Comparison of ENCODE assay signal across 8 cellular contexts in genomic region chr12:989751-990278, GRCh38. TPM values are rescaled to one million over a fixed set of nuclear protein-coding genes. Genes with fewer than 3 reads are reported as not detected.
A peak's percentile ranks its signal among the peaks of the same experiment; 100 is the strongest.
DNase-seq lines count a peak whose midpoint lies in the region; ATAC-seq, FAIRE-seq and TF ChIP-seq lines count a peak whose summit lies in the region.

No MANE protein-coding gene starts in this region.

- H3K4me1 ChIP-seq in Karpas-422 (ENCODE audit: low read length) (peaks cover 33% of the 10 kb centered on the region), endothelial cell of umbilical vein (ENCODE audit: control insufficient read depth, extremely low read depth, insufficient read depth, low read length) (peaks cover 21% of the 10 kb centered on the region), muscle layer of colon (ENCODE audit: insufficient read depth, low read length) (peaks cover 31% of the 10 kb centered on the region)

- H3K9me3 ChIP-seq in Karpas-422 (ENCODE audit: low read length) (no peaks in the 10 kb centered on the region), SU-DHL-6 (ENCODE audit: insufficient read depth, low read length) (no peaks in the 10 kb centered on the region), endothelial cell of umbilical vein (replicated peaks; ENCODE audit: control insufficient read depth, insufficient read depth, low read length) (no peaks in the 10 kb centered on the region), muscle layer of colon (ENCODE audit: low read length) (no peaks in the 10 kb centered on the region)

- TF ChIP-seq CTCF in SU-DHL-6 (IDR thresholded peaks at IDR 0.05; ENCODE audit: insufficient read depth, low read length, poor library complexity, severe bottlenecking) (no peak), endothelial cell of umbilical vein (IDR thresholded peaks at IDR 0.05; ENCODE audit: extremely low read depth in 1 of 2, insufficient read depth in 1 of 2, low read depth in 1 of 2, low read length in 2 of 2) (peak in 1 of 2 donors; percentile 9)

- H3K27me3 ChIP-seq in Karpas-422 (ENCODE audit: low read length) (no peaks in the 10 kb centered on the region), SU-DHL-6 (ENCODE audit: low read length) (no peaks in the 10 kb centered on the region), endothelial cell of umbilical vein (ENCODE audit: control insufficient read depth in 2 of 2, insufficient read depth in 2 of 2, low read length in 2 of 2) (no peaks in the 10 kb centered on the region), muscle layer of colon (ENCODE audit: control insufficient read depth in 1 of 2, insufficient read depth in 2 of 2, low read length in 2 of 2) (no peaks in the 10 kb centered on the region)

- intact Hi-C loops in endothelial cell of umbilical vein (cut with micrococcal nuclease), result loop anchor here (1.0 to 5.0 kb wide), 4 partner anchors 41 to 348 kb away; partner anchors contain the start of gene RAD52

- H3K9ac ChIP-seq in Karpas-422 (ENCODE audit: low read length), result peak overlapping the region; percentile 88
- peak overlapping the region; percentile 72 for H3K9ac ChIP-seq in SU-DHL-6 (ENCODE audit: low read length)
- peak overlapping the region; percentile 90 for H3K9ac ChIP-seq in endothelial cell of umbilical vein (replicated peaks; ENCODE audit: extremely low read depth, insufficient read depth, low read length)
- peak overlapping the region; percentile 33 for H3K9ac ChIP-seq in muscle layer of colon (ENCODE audit: low read length)

- dilution Hi-C loops in endothelial cell of umbilical vein (cut with MboI; ENCODE audit: extremely low pct_ligation_motif_present, low sequenced_read_pairs), result no loop called here

- no peak for ATAC-seq in HG02588 (IDR thresholded peaks at IDR 0.05; ENCODE audit: unreplicated experiment)
- ATAC-seq in HG02763 (IDR thresholded peaks at IDR 0.05; ENCODE audit: unreplicated experiment), result no peak

- DNase-seq in DMS53 (lab: John Stamatoyannopoulos, UW) (peak; percentile 78), Karpas-422 (peak; percentile 48), endothelial cell of umbilical vein (ENCODE audit: low read depth, low spot score) (peak; percentile 78)
- DNase-seq in activated CD8-positive, alpha-beta memory T cell treated with anti-CD3 and anti-CD28 coated beads, Interleukin-2, amount 50 U/mL, for 48 hours, result no peak

- H3F3A ChIP-seq in SU-DHL-6 (ENCODE audit: insufficient read depth), result peaks cover 23% of the 10 kb centered on the region

- CTCF ChIA-PET in endothelial cell of umbilical vein (lab: Charles Lee), result interaction anchor here (1.5 to 6.6 kb wide), 3 partner anchors 38 to 103 kb away, joined by 5 to 66 read pairs (median 21); partner anchors contain the start of gene RAD52

- no TSS peak for BruUV-seq in endothelial cell of umbilical vein (replicated peaks; lab: Mats Ljungman, UMichigan)

- POLR2A ChIA-PET in endothelial cell of umbilical vein (lab: Charles Lee), result interaction anchor here (0.7 to 1.0 kb wide), 3 partner anchors 8 to 103 kb away, joined by 3 to 6 read pairs (median 5); partner anchors contain the start of gene RAD52

- H2AFZ ChIP-seq in Karpas-422 (ENCODE audit: low read length) (peak overlapping the region; percentile 97), SU-DHL-6 (ENCODE audit: low read depth, low read length, severe bottlenecking) (peak overlapping the region; percentile 94), endothelial cell of umbilical vein (ENCODE audit: low read depth, low read length) (peak overlapping the region; percentile 77)

- TF ChIP-seq POLR2A in endothelial cell of umbilical vein (IDR thresholded peaks at IDR 0.05; ENCODE audit: low read depth, low read length), result no peak

- no peaks in the 10 kb centered on the region for H3K9me1 ChIP-seq in endothelial cell of umbilical vein (replicated peaks; ENCODE audit: control insufficient read depth, extremely low read depth, insufficient read depth, low read length)

- H4K20me1 ChIP-seq in Karpas-422 (ENCODE audit: insufficient read depth, low read depth, low read length) (peaks cover 4% of the 10 kb centered on the region; the same call in 1 of the 2 replicates), SU-DHL-6 (ENCODE audit: low read depth, low read length) (0 out of 2 replicates have a peak, but pooled peaks cover 4% of the 10 kb centered on the region), endothelial cell of umbilical vein (replicated peaks; ENCODE audit: control insufficient read depth, extremely low read depth, insufficient read depth, low read length) (no peaks in the 10 kb centered on the region)

- H3K36me3 ChIP-seq in Karpas-422 (ENCODE audit: insufficient read depth, low read length), result no peaks in the 10 kb centered on the region
- H3K36me3 ChIP-seq in SU-DHL-6 (ENCODE audit: low read length), result no peaks in the 10 kb centered on the region
- no peaks in the 10 kb centered on the region for H3K36me3 ChIP-seq in endothelial cell of umbilical vein (ENCODE audit: control insufficient read depth in 2 of 2, extremely low read depth in 1 of 2, insufficient read depth in 2 of 2, low read length in 2 of 2)
- H3K36me3 ChIP-seq in muscle layer of colon (ENCODE audit: insufficient read depth, low read length), result no peaks in the 10 kb centered on the region

- H3K4me2 ChIP-seq in Karpas-422 (ENCODE audit: low read depth, low read length, poor library complexity, severe bottlenecking), result peak overlapping the region; percentile 98
- peak overlapping the region; percentile 74 for H3K4me2 ChIP-seq in SU-DHL-6 (ENCODE audit: low read depth, low read length, poor library complexity, severe bottlenecking)
- H3K4me2 ChIP-seq in endothelial cell of umbilical vein (ENCODE audit: insufficient read depth, low read length), result peak overlapping the region; percentile 89

- H3K9me2 ChIP-seq in Karpas-422 (replicated peaks; ENCODE audit: insufficient read depth, low read length), result no peaks in the 10 kb centered on the region
- no peaks in the 10 kb centered on the region for H3K9me2 ChIP-seq in SU-DHL-6 (replicated peaks; ENCODE audit: insufficient read depth, low read length)

- 0 out of 2 replicates have a peak, but pooled peaks cover 3% of the 10 kb centered on the region for H3K79me2 ChIP-seq in Karpas-422 (ENCODE audit: low read length)
- H3K79me2 ChIP-seq in SU-DHL-6 (ENCODE audit: insufficient read depth, low read length), result 0 out of 2 replicates have a peak, but pooled peaks cover 5% of the 10 kb centered on the region
- H3K79me2 ChIP-seq in endothelial cell of umbilical vein (ENCODE audit: control insufficient read depth, insufficient read depth, low read length), result peaks cover 16% of the 10 kb centered on the region

- peak; percentile 69 for FAIRE-seq in endothelial cell of umbilical vein (lab: Jason Lieb, UNC)

- H3K4me3 ChIP-seq in Karpas-422 (ENCODE audit: low read length) (peak overlapping the region; percentile 78), SU-DHL-6 (ENCODE audit: insufficient read depth, low read length, poor library complexity, severe bottlenecking) (peak overlapping the region; percentile 65), endothelial cell of umbilical vein (replicated peaks in 1 of 3; ENCODE audit: insufficient read depth in 1 of 3, low read depth in 1 of 3, low read length in 3 of 3) (peak overlapping the region; percentile 25 to 94 (median 61)), muscle layer of colon (ENCODE audit: low read depth in 1 of 2, low read length in 2 of 2) (peak overlapping the region; percentile 73 to 85)

- H3K27ac ChIP-seq in Karpas-422 (ENCODE audit: low read length) (no peak overlapping the region), SU-DHL-6 (ENCODE audit: low read depth, low read length) (no peak overlapping the region), endothelial cell of umbilical vein (ENCODE audit: insufficient read depth, low read depth, low read length) (peak overlapping the region; percentile 80), muscle layer of colon (ENCODE audit: low read depth, low read length) (peak overlapping the region; percentile 88)

TF ChIP-seq in endothelial cell of umbilical vein, 7 proteins besides CTCF, POLR2A, EP300 and RAD21:
- TF ChIP-seq GATA2 (IDR thresholded peaks at IDR 0.05; ENCODE audit: insufficient read depth, insufficient read length, low read depth, low read length) (no peak), FOS (IDR thresholded peaks at IDR 0.05; ENCODE audit: borderline replicate concordance, insufficient read depth, low read length) (no peak), MYC (IDR thresholded peaks at IDR 0.05; ENCODE audit: low read depth, low read length) (no peak), JUN (IDR thresholded peaks at IDR 0.05; ENCODE audit: borderline replicate concordance, insufficient read depth, insufficient read length, low read depth) (no peak), POLR2AphosphoS5 (IDR thresholded peaks at IDR 0.05; ENCODE audit: insufficient read depth, low read depth, low read length) (no peak), MAX (IDR thresholded peaks at IDR 0.05; ENCODE audit: insufficient read depth, insufficient read length) (no peak), EZH2 (IDR thresholded peaks at IDR 0.05; ENCODE audit: borderline replicate concordance, low read depth, low read length, severe bottlenecking) (no peak)
TF ChIP-seq in endothelial cell of umbilical vein: peak in this region for 0.

RNA-seq across cellular contexts. Expression of gene ERC1, which starts 1.2 kb away (rescaled TPM):
- total RNA-seq in Karpas-422 (2014; rRNA removed; shearing (Covaris generic); ENCODE audit: low replicate concordance), result 20.3 and 30.3 TPM in 2 replicates
- total RNA-seq in endothelial cell of umbilical vein, result 60.0 and 66.1 TPM in 2 replicates
- polyA plus RNA-seq in endothelial cell of umbilical vein, result 11.7 and 17.5 TPM in 2 replicates
- polyA plus RNA-seq in endothelial cell of umbilical vein (2011; cell fraction: cytosol; rRNA removed), result 11.0 and 11.7 TPM in 2 replicates
- 20.5 and 27.6 TPM in 2 replicates for polyA plus RNA-seq in endothelial cell of umbilical vein (2011; cell fraction: nucleus; rRNA removed)
- polyA plus RNA-seq in endothelial cell of umbilical vein (2012), result 17.5 and 19.1 TPM in 2 replicates
- 87.6 and 103 TPM in 2 replicates for polyA minus RNA-seq in endothelial cell of umbilical vein
- 29.7 TPM for polyA minus RNA-seq in endothelial cell of umbilical vein (2011; cell fraction: cytosol; rRNA and poly(A)+ RNA removed)
- polyA minus RNA-seq in endothelial cell of umbilical vein (2011; cell fraction: nucleus; rRNA and poly(A)+ RNA removed), result 95.6 and 95.8 TPM in 2 replicates

RNA-seq across cellular contexts. Expression of gene RAD52, which starts 40.3 kb away (rescaled TPM):
- total RNA-seq in Karpas-422 (2014; rRNA removed; shearing (Covaris generic); ENCODE audit: low replicate concordance), result 14.9 and 23.5 TPM in 2 replicates
- 10.2 and 16.1 TPM in 2 replicates for total RNA-seq in endothelial cell of umbilical vein
- 9.4 and 9.5 TPM in 2 replicates for polyA plus RNA-seq in endothelial cell of umbilical vein
- polyA plus RNA-seq in endothelial cell of umbilical vein (2011; cell fraction: cytosol; rRNA removed), result 7.5 and 8.5 TPM in 2 replicates
- polyA plus RNA-seq in endothelial cell of umbilical vein (2011; cell fraction: nucleus; rRNA removed), result 41.8 and 46.4 TPM in 2 replicates
- polyA plus RNA-seq in endothelial cell of umbilical vein (2012), result 7.5 and 7.8 TPM in 2 replicates
- 24.8 and 25.4 TPM in 2 replicates for polyA minus RNA-seq in endothelial cell of umbilical vein
- 10.8 TPM for polyA minus RNA-seq in endothelial cell of umbilical vein (2011; cell fraction: cytosol; rRNA and poly(A)+ RNA removed)
- polyA minus RNA-seq in endothelial cell of umbilical vein (2011; cell fraction: nucleus; rRNA and poly(A)+ RNA removed), result 19.3 and 20.5 TPM in 2 replicates

Comparison
In these comparisons a context has a peak if more than half of its experiments do, and no peak if none do; other contexts are left out.
1. H3K27ac ChIP-seq: peak in endothelial cell of umbilical vein (single experiment) and muscle layer of colon (single experiment); none in Karpas-422 (single experiment) and SU-DHL-6 (single experiment).
2. H3K9ac ChIP-seq: peak in every context shown above with its lines; median percentile 90 in endothelial cell of umbilical vein; 88 in Karpas-422; 72 in SU-DHL-6; 33 in muscle layer of colon.
3. Peak in every context shown above with its lines, with median percentiles within 50 percentile points of each other: H2AFZ ChIP-seq, H3K4me2 ChIP-seq and H3K4me3 ChIP-seq.